In genomic region chr20:63969851-63970713, GRCh38 we compare ENCODE assay signal across 8 cellular contexts. TPM values are rescaled to one million over a fixed set of nuclear protein-coding genes. Genes with fewer than 3 reads are reported as not detected.
DNase-seq lines count a peak whose midpoint lies in the region; ATAC-seq and TF ChIP-seq lines count a peak whose summit lies in the region.

ZNF512B (minus strand) TSS chr20:63969930; CDS start chr20:63967950, 1,980 bp downstream.

- H3K27ac Mint-ChIP-seq in chondrocyte (ENCODE audit: unreplicated experiment): peak within 1 kb of the TSS; percentile 49

- ATAC-seq in GM18873 (IDR thresholded peaks at IDR 0.05; ENCODE audit: low FRiP score, unreplicated experiment): no peak
- ATAC-seq in HG02884 (IDR thresholded peaks at IDR 0.05; ENCODE audit: unreplicated experiment): no peak

- H3K9me3 Mint-ChIP-seq in chondrocyte (ENCODE audit: low read depth): no peaks in the 10 kb centered on the region

- DNase-seq in EL: peak; percentile 69
- peak; percentile 49 for DNase-seq in LHCN-M2 (ENCODE audit: low read depth)
- peak; percentile 66 for DNase-seq in UCSD-AML1 (lab: John Stamatoyannopoulos, UW; ENCODE audit: unreplicated experiment)
- DNase-seq in chondrocyte (ENCODE audit: low spot score): peak; percentile 82
- DNase-seq in kidney glomerular epithelial cell (lab: John Stamatoyannopoulos, UW): peak; percentile 30
- DNase-seq in stimulated activated CD4-positive, alpha-beta T cell treated with anti-CD3 and anti-CD28 coated beads, Interleukin-15, amount 100 ng/mL, for 24 hours: peak; percentile 81

- peak within 1 kb of the TSS; percentile 75 for H3K4me3 Mint-ChIP-seq in chondrocyte (ENCODE audit: unreplicated experiment)

- TF ChIP-seq CTCF in chondrocyte (IDR thresholded peaks at IDR 0.05): peak; percentile 45

- H3K27me3 Mint-ChIP-seq in chondrocyte (ENCODE audit: low read depth): no peaks in the 10 kb centered on the region

- peaks cover 24% of the 10 kb centered on the region for H3K4me1 Mint-ChIP-seq in chondrocyte (ENCODE audit: low read depth)

- peaks cover 2% of the 10 kb centered on the region for H3K36me3 Mint-ChIP-seq in chondrocyte (ENCODE audit: low read depth)

RNA-seq across cellular contexts. Expression of gene ZNF512B, which starts in this region (rescaled TPM):
- total RNA-seq in LHCN-M2 (2014; rRNA removed) (10.7 and 13.2 TPM in 2 replicates), chondrocyte (36.5 to 44.3 TPM (median 37.2 TPM) in 3 replicates)
- polyA plus RNA-seq in LHCN-M2 (2012): 13.0 TPM

Comparison
In these comparisons a context has a peak if more than half of its experiments do, and no peak if none do; other contexts are left out.
1. DNase-seq: peak in every context shown above with its lines; median percentile 82 in chondrocyte; 81 in stimulated activated CD4-positive, alpha-beta T cell treated with anti-CD3 and anti-CD28 coated beads, Interleukin-15, amount 100 ng/mL, for 24 hours; 69 in EL; 66 in UCSD-AML1; 49 in LHCN-M2; 30 in kidney glomerular epithelial cell.